8 cellular contexts compared by ENCODE assay signal in the genomic region with DNA sequence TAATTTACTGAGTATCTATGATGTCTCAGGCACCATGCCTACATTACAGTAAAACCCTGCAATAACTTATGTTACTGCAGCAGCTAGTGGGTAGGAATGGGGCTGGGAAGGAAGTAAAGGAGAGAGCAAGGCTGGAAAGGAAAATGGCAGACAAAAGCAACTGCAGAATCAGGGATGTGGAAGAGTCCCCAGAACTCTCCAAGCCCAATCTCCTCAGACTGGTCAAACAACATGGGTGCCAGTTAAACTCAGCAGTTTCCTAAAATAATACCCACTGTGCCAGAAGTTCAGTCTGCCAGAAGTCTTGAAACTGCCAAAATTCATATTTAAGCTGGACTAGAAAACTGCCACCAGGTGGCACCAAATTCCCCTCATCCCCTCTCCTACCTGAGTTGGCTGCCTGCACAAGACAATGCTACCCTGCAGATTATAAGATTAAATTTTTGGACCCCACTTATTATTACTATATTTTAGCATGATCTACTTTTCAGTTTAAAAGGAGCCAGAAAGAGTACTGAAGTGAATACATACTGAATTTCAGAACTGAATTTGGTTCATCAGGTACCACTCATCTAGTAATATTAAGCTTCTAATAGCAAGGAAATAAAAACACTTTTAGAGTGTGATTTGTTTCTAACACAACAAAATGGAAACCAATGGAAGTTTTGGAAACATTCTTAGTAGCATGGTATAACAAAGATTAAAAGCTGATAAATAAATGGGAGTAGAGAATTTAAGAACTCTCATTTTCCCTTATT.
DNase-seq lines count a peak whose midpoint lies in the region; ATAC-seq, FAIRE-seq and TF ChIP-seq lines count a peak whose summit lies in the region.

No MANE protein-coding gene starts in this region.

- H3K4me2 ChIP-seq in DOHH2 (ENCODE audit: low read length) = no peak overlapping the region

- no peaks in the 10 kb centered on the region for H3K79me2 ChIP-seq in DOHH2 (ENCODE audit: control insufficient read depth, low read length)

- TF ChIP-seq POLR2A in H54 (IDR thresholded peaks at IDR 0.05; ENCODE audit: low read depth, low read length) = no peak

- peak; percentile 81 for FAIRE-seq in H54 (lab: Jason Lieb, UNC)

- no peaks in the 10 kb centered on the region for H3K9me3 ChIP-seq in DOHH2 (ENCODE audit: control insufficient read depth, insufficient read depth, low read length)

- no peaks in the 10 kb centered on the region for H3K9me2 ChIP-seq in DOHH2 (replicated peaks; ENCODE audit: control insufficient read depth, low read length)

- H3K27me3 ChIP-seq in DOHH2 (ENCODE audit: control insufficient read depth, low read length) = no peaks in the 10 kb centered on the region

- peak; percentile 89 for ATAC-seq in left lobe of liver

- H3K27ac ChIP-seq in DOHH2 (ENCODE audit: low read depth, low read length) = no peak overlapping the region

- H3K4me3 ChIP-seq in DOHH2 (ENCODE audit: low read length) = no peak overlapping the region

- peak; percentile 76 for TF ChIP-seq CTCF in DOHH2 (IDR thresholded peaks at IDR 0.05; ENCODE audit: low read depth, low read length, poor library complexity, severe bottlenecking)

- H3K36me3 ChIP-seq in DOHH2 (ENCODE audit: control insufficient read depth, low read length) = peaks cover 74% of the 10 kb centered on the region

- DNase-seq in H54 (ENCODE audit: insufficient read length, low spot score) = peak; percentile 13
- DNase-seq in NCI-H2107 treated with DMSO at 0.1 percent for 48 hours (lab: John Stamatoyannopoulos, UW; ENCODE audit: unreplicated experiment) = peak; percentile 42
- peak; percentile 60 for DNase-seq in activated CD4-positive, CD25-positive, alpha-beta regulatory T cell treated with anti-CD3 and anti-CD28 coated beads, Interleukin-2, amount 50 U/mL, for 72 hours
- DNase-seq in cerebellum (ENCODE audit: low spot score) = peak; percentile 54
- peak; percentile 78 for DNase-seq in left lobe of liver (ENCODE audit: low spot score)
- DNase-seq in stimulated activated CD4-positive, alpha-beta T cell treated with anti-CD3 and anti-CD28 coated beads, TNF-alpha, amount 100 ng/mL, for 4 hours (ENCODE audit: low read depth in 3 of 3) = peak; percentile 33 to 51 (median 38)
- no peak for DNase-seq in NCI-H1048 (lab: John Stamatoyannopoulos, UW)

- no peaks in the 10 kb centered on the region for H3K4me1 ChIP-seq in DOHH2 (ENCODE audit: control insufficient read depth, low read length)

- no peaks in the 10 kb centered on the region for H4K20me1 ChIP-seq in DOHH2 (ENCODE audit: control insufficient read depth, insufficient read depth, low read depth, low read length)

- peaks cover 10% of the 10 kb centered on the region; the same call in 1 of the 2 replicates for H3F3A ChIP-seq in DOHH2 (ENCODE audit: control insufficient read depth, insufficient read depth)
